8 cellular contexts compared by ENCODE assay signal in the genomic region with DNA sequence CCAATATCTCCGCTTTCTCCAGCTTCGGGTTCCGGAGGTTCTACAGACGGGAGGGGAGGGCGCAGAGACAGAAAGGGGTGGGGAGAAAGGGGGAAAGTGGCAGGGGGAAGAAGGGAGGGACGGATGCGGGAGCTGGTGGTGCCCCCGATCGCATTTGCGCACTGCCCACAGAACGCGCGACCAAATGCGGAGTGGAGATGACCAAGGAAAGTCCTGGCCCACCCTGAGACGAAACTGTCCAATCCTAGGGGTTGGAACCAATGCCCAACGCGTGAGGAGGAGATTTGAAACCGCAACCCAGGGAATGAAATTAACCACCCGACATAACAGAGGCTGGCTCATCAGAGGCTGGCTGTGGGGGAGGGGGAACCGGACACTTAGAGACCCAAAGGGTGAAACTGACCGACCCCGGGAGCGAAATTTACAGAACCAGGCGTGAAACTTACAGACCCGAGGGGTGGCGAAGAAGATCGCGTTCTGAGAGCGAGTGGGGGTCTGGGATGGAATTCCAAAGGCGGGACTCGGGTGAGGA. TPM values are rescaled to one million over a fixed set of nuclear protein-coding genes. Genes with fewer than 3 reads are reported as not detected.
DNase-seq lines count a peak whose midpoint lies in the region; ATAC-seq, FAIRE-seq and TF ChIP-seq lines count a peak whose summit lies in the region.

No MANE protein-coding gene starts in this region.

- H3K27me3 ChIP-seq in BE2C (peaks cover 20% of the 10 kb centered on the region), HUES48 (ENCODE audit: control insufficient read depth, insufficient read depth, low read length) (peaks cover 57% of the 10 kb centered on the region), testis (no peaks in the 10 kb centered on the region)

- POLR2A ChIA-PET in activated naive CD8-positive, alpha-beta T cell treated with anti-CD3 and anti-CD28 coated beads, Interleukin-2, amount 10 ng/mL, durations not matched to agents 7 days and 5 days (lab: Charles Lee): interaction anchor here (1.2 to 4.3 kb wide), 3 partner anchors 36 to 66 kb away, joined by 3 to 34 read pairs (median 6); no protein-coding TSS in a partner anchor

- no peaks in the 10 kb centered on the region for H3K4me1 ChIP-seq in BE2C
- peaks cover 27% of the 10 kb centered on the region for H3K4me1 ChIP-seq in HUES48 (ENCODE audit: control insufficient read depth, insufficient read depth, low read length)
- peaks cover 30 to 53% of the 10 kb centered on the region in 2 donors for H3K4me1 ChIP-seq in kidney (ENCODE audit: control insufficient read depth in 1 of 2, insufficient read depth in 1 of 2, low read depth in 1 of 2, low read length in 2 of 2)
- H3K4me1 ChIP-seq in testis: peaks cover 52% of the 10 kb centered on the region

- peaks cover 4% of the 10 kb centered on the region for H3K36me3 Mint-ChIP-seq in activated naive CD8-positive, alpha-beta T cell treated with anti-CD3 and anti-CD28 coated beads, Interleukin-2, amount 10 ng/mL, durations not matched to agents 7 days and 5 days

- no peak for FAIRE-seq in kidney (lab: Jason Lieb, UNC)

- H3K9me3 Mint-ChIP-seq in activated naive CD8-positive, alpha-beta T cell treated with anti-CD3 and anti-CD28 coated beads, Interleukin-2, amount 10 ng/mL, durations not matched to agents 7 days and 5 days: no peaks in the 10 kb centered on the region

- no peak overlapping the region for H3K27ac ChIP-seq in HUES48 (ENCODE audit: low read depth, low read length)
- H3K27ac ChIP-seq in kidney (ENCODE audit: low read depth in 2 of 2, low read length in 2 of 2): no peak overlapping the region
- H3K27ac ChIP-seq in testis: peak overlapping the region in 1 of 2 donors; percentile 4

- H3K9ac ChIP-seq in HUES48 (ENCODE audit: low read depth, low read length) (no peak overlapping the region), kidney (ENCODE audit: low read length in 2 of 2) (peak overlapping the region in 1 of 2 donors; percentile 15)

- H3K4me3 Mint-ChIP-seq in activated naive CD8-positive, alpha-beta T cell treated with anti-CD3 and anti-CD28 coated beads, Interleukin-2, amount 10 ng/mL, durations not matched to agents 7 days and 5 days: peak overlapping the region; percentile 91

- no peak overlapping the region for H3K27ac Mint-ChIP-seq in activated naive CD8-positive, alpha-beta T cell treated with anti-CD3 and anti-CD28 coated beads, Interleukin-2, amount 10 ng/mL, durations not matched to agents 7 days and 5 days

- TF ChIP-seq POLR2A in testis (IDR thresholded peaks at IDR 0.05): no peak

- WGBS in testis, 2 donors: 1% methylated on average over 31 of the region's 31 CpGs

- TF ChIP-seq CTCF in BE2C (IDR thresholded peaks at IDR 0.05; ENCODE audit: low read depth, low read length): no peak
- no peak for TF ChIP-seq CTCF in kidney (IDR thresholded peaks at IDR 0.05; ENCODE audit: borderline replicate concordance, extremely low read depth, insufficient read depth)
- no peak for TF ChIP-seq CTCF in testis (IDR thresholded peaks at IDR 0.05)

- DNase-seq in BE2C: no peak
- no peak for DNase-seq in activated naive CD8-positive, alpha-beta T cell treated with anti-CD3 and anti-CD28 coated beads, Interleukin-2, amount 10 ng/mL, durations not matched to agents 7 days and 5 days
- DNase-seq in kidney: no peak
- no peak for DNase-seq in testis
- DNase-seq in NCI-H774 (lab: John Stamatoyannopoulos, UW): no peak
- DNase-seq in SIG-M5 (lab: John Stamatoyannopoulos, UW): no peak
- DNase-seq in NCI-H510A (lab: John Stamatoyannopoulos, UW): no peak

- H3K4me1 Mint-ChIP-seq in activated naive CD8-positive, alpha-beta T cell treated with anti-CD3 and anti-CD28 coated beads, Interleukin-2, amount 10 ng/mL, durations not matched to agents 7 days and 5 days: peaks cover 69% of the 10 kb centered on the region

- H3K27me3 Mint-ChIP-seq in activated naive CD8-positive, alpha-beta T cell treated with anti-CD3 and anti-CD28 coated beads, Interleukin-2, amount 10 ng/mL, durations not matched to agents 7 days and 5 days: peaks cover 48% of the 10 kb centered on the region

- peak overlapping the region; percentile 78 for H3K4me3 ChIP-seq in BE2C (ENCODE audit: low read depth, low read length)
- peak overlapping the region; percentile 88 for H3K4me3 ChIP-seq in HUES48 (ENCODE audit: low read depth, low read length)
- H3K4me3 ChIP-seq in kidney (ENCODE audit: low read length in 2 of 2): peak overlapping the region; percentile 33 to 35
- peak overlapping the region; percentile 54 to 62 for H3K4me3 ChIP-seq in testis

- ATAC-seq in activated naive CD8-positive, alpha-beta T cell treated with anti-CD3 and anti-CD28 coated beads, Interleukin-2, amount 10 ng/mL, durations not matched to agents 7 days and 5 days (ENCODE audit: low read depth): no peak

- H3K9me3 ChIP-seq in BE2C (no peaks in the 10 kb centered on the region), HUES48 (ENCODE audit: control insufficient read depth, insufficient read depth, low read length) (no peaks in the 10 kb centered on the region), kidney (ENCODE audit: control insufficient read depth in 1 of 2, low read length in 2 of 2) (no peaks in the 10 kb centered on the region), testis (no peaks in the 10 kb centered on the region)

- intact Hi-C loops in kidney (cut with DNase I): loop anchor here (10.0 kb wide), 1 partner anchor 62 kb away; no protein-coding TSS in a partner anchor
- intact Hi-C loops in testis (cut with DNase I; ENCODE audit: low total_unique reads): loop anchor here (10.0 kb wide), 1 partner anchor 62 kb away; no protein-coding TSS in a partner anchor

- H3K36me3 ChIP-seq in BE2C (no peaks in the 10 kb centered on the region), HUES48 (ENCODE audit: control insufficient read depth, insufficient read depth, low read length) (no peaks in the 10 kb centered on the region), kidney (ENCODE audit: control insufficient read depth in 1 of 2, insufficient read depth in 2 of 2, low read length in 2 of 2) (no peaks in the 10 kb centered on the region), testis (ENCODE audit: low read depth, missing control alignments) (no peaks in the 10 kb centered on the region)

RNA-seq across cellular contexts. Expression of a gene that starts 1.4 kb away (rescaled TPM):
- 4.2 TPM for polyA plus RNA-seq in BE2C (2012; ENCODE audit: insufficient read depth, insufficient read length, low read depth)
- under 1 TPM; 0.23 to 0.75 TPM for total RNA-seq in activated naive CD8-positive, alpha-beta T cell treated with anti-CD3 and anti-CD28 coated beads, Interleukin-2, amount 10 ng/mL, durations not matched to agents 7 days and 5 days
- total RNA-seq in kidney (0.25 TPM), testis (under 1 TPM in 1 of 2 donors, not detected in 1; 0.31 TPM)
- polyA plus RNA-seq in kidney (ENCODE audit: insufficient read depth, low read depth, low replicate concordance) (not detected), testis (ENCODE audit: insufficient read depth, low read depth, low replicate concordance) (0.25 TPM)

RNA-seq across cellular contexts. Expression of a gene that starts 4.1 kb away (rescaled TPM):
- polyA plus RNA-seq in BE2C (2012; ENCODE audit: insufficient read depth, insufficient read length, low read depth): not detected
- not detected for total RNA-seq in activated naive CD8-positive, alpha-beta T cell treated with anti-CD3 and anti-CD28 coated beads, Interleukin-2, amount 10 ng/mL, durations not matched to agents 7 days and 5 days
- total RNA-seq in kidney (not detected), testis (1 to 10 TPM; 2.2 to 4.3 TPM)
- polyA plus RNA-seq in kidney (ENCODE audit: insufficient read depth, low read depth, low replicate concordance) (not detected), testis (ENCODE audit: insufficient read depth, low read depth, low replicate concordance) (2.7 TPM)

RNA-seq across cellular contexts. Expression of a gene that starts 29.7 kb away (rescaled TPM):
- 44.7 TPM for polyA plus RNA-seq in BE2C (2012; ENCODE audit: insufficient read depth, insufficient read length, low read depth)
- 10 to 100 TPM; 52.7 to 53.6 TPM for total RNA-seq in activated naive CD8-positive, alpha-beta T cell treated with anti-CD3 and anti-CD28 coated beads, Interleukin-2, amount 10 ng/mL, durations not matched to agents 7 days and 5 days
- 161 TPM for total RNA-seq in kidney
- polyA plus RNA-seq in kidney (ENCODE audit: insufficient read depth, low read depth, low replicate concordance): 25.2 TPM
- 100 to 1,000 TPM in 1 of 2 donors, 10 to 100 TPM in 1; 96.0 to 119 TPM for total RNA-seq in testis
- polyA plus RNA-seq in testis (ENCODE audit: insufficient read depth, low read depth, low replicate concordance): 55.1 TPM

RNA-seq across cellular contexts. Expression of a gene that starts 34.9 kb away (rescaled TPM):
- 1.0 TPM for polyA plus RNA-seq in BE2C (2012; ENCODE audit: insufficient read depth, insufficient read length, low read depth)
- total RNA-seq in activated naive CD8-positive, alpha-beta T cell treated with anti-CD3 and anti-CD28 coated beads, Interleukin-2, amount 10 ng/mL, durations not matched to agents 7 days and 5 days: under 1 TPM; 0.65 to 0.97 TPM
- total RNA-seq in kidney (not detected), testis (under 1 TPM; 0.87 to 0.99 TPM)
- polyA plus RNA-seq in kidney (ENCODE audit: insufficient read depth, low read depth, low replicate concordance) (not detected), testis (ENCODE audit: insufficient read depth, low read depth, low replicate concordance) (1.1 TPM)

RNA-seq across cellular contexts. Expression of a gene that starts 40.3 kb away (rescaled TPM):
- 31.2 TPM for polyA plus RNA-seq in BE2C (2012; ENCODE audit: insufficient read depth, insufficient read length, low read depth)
- 100 to 1,000 TPM; 116 to 118 TPM for total RNA-seq in activated naive CD8-positive, alpha-beta T cell treated with anti-CD3 and anti-CD28 coated beads, Interleukin-2, amount 10 ng/mL, durations not matched to agents 7 days and 5 days
- total RNA-seq in kidney (107 TPM), testis (10 to 100 TPM; 66.3 to 76.5 TPM)
- polyA plus RNA-seq in kidney (ENCODE audit: insufficient read depth, low read depth, low replicate concordance) (124 TPM), testis (ENCODE audit: insufficient read depth, low read depth, low replicate concordance) (116 TPM)

Comparison
In these comparisons a context has a peak if more than half of its experiments do, and no peak if none do; other contexts are left out.
1. H3K4me3 ChIP-seq: peak in every context shown above with its lines; median percentile 88 in HUES48; 78 in BE2C; 58 in testis; 34 in kidney.